In the genomic region with DNA sequence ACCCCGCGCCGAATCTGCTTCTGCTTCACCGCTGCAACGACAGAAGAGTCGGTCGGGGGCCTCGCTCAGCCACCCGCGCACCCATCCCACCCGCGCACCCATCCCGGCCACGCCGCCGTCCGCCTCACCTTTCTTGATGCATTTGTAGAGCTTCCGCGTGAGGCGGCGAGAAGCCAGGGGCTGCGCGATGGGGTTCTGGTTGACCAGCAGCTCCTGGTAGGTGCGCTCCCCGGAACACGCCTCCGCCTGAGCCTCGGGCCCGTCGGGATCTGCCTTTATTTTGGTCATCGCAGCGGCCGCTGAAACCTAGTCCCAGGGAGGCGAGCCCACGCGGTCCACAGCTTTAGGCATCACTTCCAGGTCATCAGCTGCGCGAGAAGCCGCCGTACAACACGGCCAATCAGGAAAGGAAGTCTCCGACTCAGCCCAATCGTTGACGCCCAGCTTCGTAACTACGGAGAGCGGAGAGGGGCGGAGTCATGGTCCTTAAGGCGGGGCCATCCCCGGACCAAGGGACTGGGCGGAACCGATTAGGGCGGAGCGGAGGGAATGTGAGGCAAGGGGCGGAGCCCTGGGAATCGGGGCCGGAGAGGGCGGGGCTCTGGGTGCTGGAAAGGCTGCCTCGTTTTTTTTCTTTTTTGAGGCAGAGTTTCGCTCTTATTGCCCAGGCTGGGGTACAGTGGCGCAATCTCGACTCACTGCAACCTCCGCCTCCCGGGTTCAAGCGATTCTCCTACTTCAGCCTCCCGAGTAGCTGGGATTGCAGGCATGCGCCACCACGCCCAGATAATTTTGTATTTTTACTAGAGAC, we compare ENCODE assay signal across 8 cellular contexts. TPM values are rescaled to one million over a fixed set of nuclear protein-coding genes. Genes with fewer than 3 reads are reported as not detected.
DNase-seq lines count a peak whose midpoint lies in the region; ATAC-seq and TF ChIP-seq lines count a peak whose summit lies in the region.

A gene (minus strand): TSS at position 356 of the 811 bp plus-strand sequence. CDS start 68 bp downstream, at position 288.

- peak within 1 kb of the TSS; percentile 93 for H2AK9ac ChIP-seq in IMR-90 (replicated peaks; ENCODE audit: low read depth, low read length, poor library complexity)

- H3K9me1 ChIP-seq in IMR-90 (ENCODE audit: insufficient read depth, low read length) = peaks cover 7% of the 10 kb centered on the region; the same call in 1 of the 2 replicates

- peak within 1 kb of the TSS; percentile 44 for H3K27ac ChIP-seq in IMR-90 (ENCODE audit: insufficient read depth, low read length)

- H3K36me3 ChIP-seq in IMR-90 (ENCODE audit: control insufficient read depth, insufficient read depth, low read length) = peaks cover 19% of the 10 kb centered on the region

- H2BK15ac ChIP-seq in IMR-90 (ENCODE audit: low read depth, low read length) = no peak within 1 kb of the TSS

- TF ChIP-seq RAD21 in IMR-90 (IDR thresholded peaks at IDR 0.05; ENCODE audit: low read length) = no peak

- H3K4me1 ChIP-seq in IMR-90 (ENCODE audit: control insufficient read depth, insufficient read depth, low read length) (peaks cover 7% of the 10 kb centered on the region), mononuclear cell (ENCODE audit: insufficient read depth, low read length) (peaks cover 24% of the 10 kb centered on the region)

- ATAC-seq in GM21528 (IDR thresholded peaks at IDR 0.05; ENCODE audit: low FRiP score, unreplicated experiment) (peak; percentile 99), IMR-90 (ENCODE audit: low read depth) (peak; percentile 100)

- H3K23ac ChIP-seq in IMR-90 (ENCODE audit: low read depth, low read length) = peak within 1 kb of the TSS; percentile 48; the same call in 1 of the 2 replicates

- TF ChIP-seq CTCF in IMR-90 (conservative IDR thresholded peaks at IDR 0.05; ENCODE audit: low read depth, low read length) (no peak), epithelial cell of esophagus (IDR thresholded peaks at IDR 0.05; ENCODE audit: insufficient read depth, low read depth, low read length, missing control alignments) (no peak)

- CTCF ChIA-PET in IMR-90 (lab: Yijun Ruan, JAX) = interaction anchor here (1.1 to 1.2 kb wide), 2 partner anchors 76 to 547 kb away, joined by 3 read pairs; no protein-coding TSS in a partner anchor

- WGBS in IMR-90 (ENCODE audit: extremely low coverage in 2 of 2, insufficient read length in 1 of 2), 2 experiments = 1% methylated on average over 25 of the region's 68 CpGs; no CpG with 5 or more reads in 1 of the 2 experiments

- H3K4ac ChIP-seq in IMR-90 (ENCODE audit: low read depth, low read length) = peak within 1 kb of the TSS; percentile 49

- POLR2A ChIA-PET in IMR-90 (lab: Charles Lee; ENCODE audit: unreplicated experiment) = interaction anchor here (1.0 kb wide), 1 partner anchor 60 kb away, joined by 3 read pairs; no protein-coding TSS in a partner anchor

- peak; percentile 66; the same call in 1 of the 2 replicates for TF ChIP-seq POLR2A in IMR-90 (IDR thresholded peaks at IDR 0.05; ENCODE audit: low read depth, low read length)

- peak within 1 kb of the TSS; percentile 79 for H3K56ac ChIP-seq in IMR-90 (ENCODE audit: extremely low read depth, insufficient read depth, low read length)

- no peaks in the 10 kb centered on the region; the same call in 1 of the 2 replicates for H4K20me1 ChIP-seq in IMR-90 (ENCODE audit: insufficient read depth, low read length)

- H3K9me3 ChIP-seq in IMR-90 (ENCODE audit: control insufficient read depth, insufficient read depth, low read length) = no peaks in the 10 kb centered on the region
- no peaks in the 10 kb centered on the region for H3K9me3 ChIP-seq in mononuclear cell (ENCODE audit: low read depth, low read length)

- peak within 1 kb of the TSS; percentile 66 for H3K4me3 ChIP-seq in IMR-90 (ENCODE audit: insufficient read depth, low read depth, low read length)
- H3K4me3 ChIP-seq in epithelial cell of esophagus (ENCODE audit: low read length) = peak within 1 kb of the TSS; percentile 69
- peak within 1 kb of the TSS; percentile 63 for H3K4me3 ChIP-seq in mononuclear cell (ENCODE audit: low read length)

- no peak within 1 kb of the TSS for H3K18ac ChIP-seq in IMR-90 (ENCODE audit: low read depth, low read length)

- peak within 1 kb of the TSS; percentile 57; the same call in 1 of the 2 replicates for H4K91ac ChIP-seq in IMR-90 (ENCODE audit: insufficient read depth, low read depth, low read length)

- DNase-seq in DMS 273 (lab: John Stamatoyannopoulos, UW; ENCODE audit: unreplicated experiment) (peak; percentile 99), IMR-90 (peak; percentile 99), OCI-M1 (lab: John Stamatoyannopoulos, UW) (peak; percentile 99), activated T-cell treated with anti-CD3 and anti-CD28 coated beads for 24 hours (ENCODE audit: low read depth) (peak; percentile 99), epithelial cell of esophagus (ENCODE audit: low read depth) (peak; percentile 100)
- peak; percentile 90 to 96 for DNase-seq in stimulated activated CD8-positive, alpha-beta memory T cell treated with anti-CD3 and anti-CD28 coated beads, Interleukin-4, amount 100 ng/mL, for 1 hour (ENCODE audit: low read depth in 2 of 2, low spot score in 1 of 2)

- peak within 1 kb of the TSS; percentile 59 for H2AK5ac ChIP-seq in IMR-90 (ENCODE audit: low read depth, low read length)

- H3K4me2 ChIP-seq in IMR-90 (ENCODE audit: low read depth, low read length) = peak within 1 kb of the TSS; percentile 91

- intact Hi-C loops in IMR-90 (cut with micrococcal nuclease) = no loop called here

- H2BK120ac ChIP-seq in IMR-90 (ENCODE audit: low read depth, low read length) = no peak within 1 kb of the TSS

- H3K14ac ChIP-seq in IMR-90 (replicated peaks; ENCODE audit: low read depth, low read length) = 0 out of 2 replicates have a peak within 1 kb of the TSS, but pooled peaks have one; percentile 38

- H2AFZ ChIP-seq in IMR-90 (replicated peaks; ENCODE audit: low read length, poor library complexity) = peak within 1 kb of the TSS; percentile 86

- BruUV-seq in IMR-90 (replicated peaks; lab: Mats Ljungman, UMichigan) = no TSS peak

- peak within 1 kb of the TSS; percentile 89 for H4K8ac ChIP-seq in IMR-90 (ENCODE audit: low read depth in 2 of 2, low read length in 2 of 2)

- in situ Hi-C loops in IMR-90 (cut with MboI; ENCODE audit: low sequenced_read_pairs) = loop anchor here (10.0 to 25.0 kb wide), 2 partner anchors 216 to 549 kb away; a partner anchor contains a TSS

- H2BK20ac ChIP-seq in IMR-90 (ENCODE audit: low read depth, low read length) = no peak within 1 kb of the TSS

- peaks cover 17 to 28% of the 10 kb centered on the region in 2 experiments for H3K79me1 ChIP-seq in IMR-90 (ENCODE audit: low read depth in 1 of 2, low read length in 2 of 2)

- dilution Hi-C loops in IMR-90 (cut with HindIII; ENCODE audit: low sequenced_read_pairs, unreplicated experiment) = no loop called here

- H3K27me3 ChIP-seq in IMR-90 (ENCODE audit: control insufficient read depth, insufficient read depth, low read length) (no peaks in the 10 kb centered on the region), mononuclear cell (ENCODE audit: insufficient read depth, low read length) (no peaks in the 10 kb centered on the region)

- no peak within 1 kb of the TSS for H2BK5ac ChIP-seq in IMR-90 (ENCODE audit: low read depth, low read length, poor library complexity, severe bottlenecking)

- peak within 1 kb of the TSS; percentile 19; the same call in 1 of the 2 replicates for H4K5ac ChIP-seq in IMR-90 (ENCODE audit: low read depth, low read length)

- peak within 1 kb of the TSS; percentile 65 for H3K9ac ChIP-seq in IMR-90 (ENCODE audit: low read depth, low read length)

TF ChIP-seq in IMR-90, 13 proteins besides CTCF, POLR2A, EP300 and RAD21:
- TF ChIP-seq NFE2L2 (IDR thresholded peaks at IDR 0.05; ENCODE audit: low read depth, low read length) (no peak), MAZ (IDR thresholded peaks at IDR 0.05; ENCODE audit: borderline replicate concordance, low read depth, low read length) (peak; percentile 52; the same call in 1 of the 2 replicates), BHLHE40 (IDR thresholded peaks at IDR 0.05; ENCODE audit: low read depth, low read length) (no peak), RCOR1 (IDR thresholded peaks at IDR 0.05; ENCODE audit: insufficient replicate concordance, low read length) (no peak), RFX5 (IDR thresholded peaks at IDR 0.05; ENCODE audit: low read depth, low read length) (no peak), CHD1 (IDR thresholded peaks at IDR 0.05; ENCODE audit: low read depth, low read length) (no peak), FOS (IDR thresholded peaks at IDR 0.05; ENCODE audit: low read depth, low read length) (no peak), MXI1 (IDR thresholded peaks at IDR 0.05; ENCODE audit: borderline replicate concordance, low read depth, low read length) (peak; percentile 91), SMC3 (IDR thresholded peaks at IDR 0.05; ENCODE audit: low read depth, low read length) (no peak), MAFK (IDR thresholded peaks at IDR 0.05; ENCODE audit: low read depth, low read length) (no peak), CEBPB (IDR thresholded peaks at IDR 0.05; ENCODE audit: low read depth, low read length) (peak; percentile 29; the same call in 1 of the 2 replicates)
- TF ChIP-seq, protein P1, sequence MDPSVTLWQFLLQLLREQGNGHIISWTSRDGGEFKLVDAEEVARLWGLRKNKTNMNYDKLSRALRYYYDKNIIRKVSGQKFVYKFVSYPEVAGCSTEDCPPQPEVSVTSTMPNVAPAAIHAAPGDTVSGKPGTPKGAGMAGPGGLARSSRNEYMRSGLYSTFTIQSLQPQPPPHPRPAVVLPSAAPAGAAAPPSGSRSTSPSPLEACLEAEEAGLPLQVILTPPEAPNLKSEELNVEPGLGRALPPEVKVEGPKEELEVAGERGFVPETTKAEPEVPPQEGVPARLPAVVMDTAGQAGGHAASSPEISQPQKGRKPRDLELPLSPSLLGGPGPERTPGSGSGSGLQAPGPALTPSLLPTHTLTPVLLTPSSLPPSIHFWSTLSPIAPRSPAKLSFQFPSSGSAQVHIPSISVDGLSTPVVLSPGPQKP (IDR thresholded peaks at IDR 0.05; ENCODE audit: borderline replicate concordance, low read depth, low read length) = no peak
- TF ChIP-seq, protein P2, sequence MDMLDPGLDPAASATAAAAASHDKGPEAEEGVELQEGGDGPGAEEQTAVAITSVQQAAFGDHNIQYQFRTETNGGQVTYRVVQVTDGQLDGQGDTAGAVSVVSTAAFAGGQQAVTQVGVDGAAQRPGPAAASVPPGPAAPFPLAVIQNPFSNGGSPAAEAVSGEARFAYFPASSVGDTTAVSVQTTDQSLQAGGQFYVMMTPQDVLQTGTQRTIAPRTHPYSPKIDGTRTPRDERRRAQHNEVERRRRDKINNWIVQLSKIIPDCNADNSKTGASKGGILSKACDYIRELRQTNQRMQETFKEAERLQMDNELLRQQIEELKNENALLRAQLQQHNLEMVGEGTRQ (IDR thresholded peaks at IDR 0.05; ENCODE audit: low read depth, low read length) = 0 out of 2 replicates have a peak, but pooled peaks have one; percentile 28

RNA-seq across cellular contexts. Expression of the gene that starts here (rescaled TPM):
- total RNA-seq in IMR-90 (2012; rRNA removed) (278 and 302 TPM in 2 replicates), mononuclear cell (47.5 TPM)
- 180 and 207 TPM in 2 replicates for polyA plus RNA-seq in IMR-90 (2012; rRNA removed)
- 281 and 300 TPM in 2 replicates for polyA plus RNA-seq in IMR-90 (2012; cell fraction: cytosol; rRNA removed)
- polyA plus RNA-seq in IMR-90 (2012; cell fraction: nucleus; rRNA removed; ENCODE audit: low replicate concordance) = 73.8 and 99.0 TPM in 2 replicates

Comparison
In these comparisons a context has a peak if more than half of its experiments do, and no peak if none do; other contexts are left out.
1. Peak in every context shown above with its lines: DNase-seq, ATAC-seq, H3K4me3 ChIP-seq and H3K27ac ChIP-seq.